1 cellular context compared by ENCODE assay signal in genomic region chr12:18283776-18284175, GRCh38.
TF ChIP-seq lines count a peak whose summit lies in the region.

No MANE protein-coding gene starts in this region.

TF ChIP-seq in WTC11, 78 proteins besides CTCF, POLR2A, EP300 and RAD21 (continued from another document):
- TF ChIP-seq E2F4 (CRISPR knock-in tag; IDR thresholded peaks at IDR 0.05; ENCODE audit: borderline replicate concordance, low read depth) (no peak), FOXP1 (CRISPR knock-in tag; IDR thresholded peaks at IDR 0.05; ENCODE audit: borderline replicate concordance) (no peak), NR1H2 (CRISPR knock-in tag; IDR thresholded peaks at IDR 0.05) (no peak)
